In genomic region chr7:98993024-98993897, GRCh38 we compare ENCODE assay signal across 1 cellular context.
TF ChIP-seq lines count a peak whose summit lies in the region.

No MANE protein-coding gene starts in this region.

TF ChIP-seq in GM23338, 12 proteins besides CTCF, POLR2A, EP300 and RAD21 (continued from another document):
- no peak for TF ChIP-seq ZNF462 (CRISPR knock-in tag; IDR thresholded peaks at IDR 0.05)
- TF ChIP-seq POLR2AphosphoS5 (IDR thresholded peaks at IDR 0.05; ENCODE audit: low read depth) = no peak
- TF ChIP-seq REST (IDR thresholded peaks at IDR 0.05; ENCODE audit: unreplicated experiment) = no peak
- no peak for TF ChIP-seq ETS1 (IDR thresholded peaks at IDR 0.05)
- no peak for TF ChIP-seq EZH2phosphoT487 (IDR thresholded peaks at IDR 0.05; ENCODE audit: unreplicated experiment)
- TF ChIP-seq JUNB (IDR thresholded peaks at IDR 0.05; ENCODE audit: unreplicated experiment) = no peak
